18 cellular contexts compared by ENCODE assay signal in genomic region chr18:9539283-9539682, GRCh38.
A peak's percentile ranks its signal among the peaks of the same experiment; 100 is the strongest.
DNase-seq lines count a peak whose midpoint lies in the region; ATAC-seq and TF ChIP-seq lines count a peak whose summit lies in the region.
"Had no signal": no experiment of that assay in that cellular context is flagged by ENCODE, and none has a peak within 500 bp of the region (broad histone marks: within the 10 kb centered on the region; RNA-seq: fewer than 3 reads in every experiment).

No MANE protein-coding gene starts in this region.

- H3K9me3 Mint-ChIP-seq in activated T-helper 2 cell treated with anti-CD3 and anti-CD28 coated beads, Interferon-gamma antibody, Interleukin-2, Interleukin-4, amounts not matched to agents 10 μg/mL and 5 μg/mL and 100 μg/mL, durations not matched to agents 14 hours and 24 hours and 36 hours = no peaks in the 10 kb centered on the region
- H3K9me3 Mint-ChIP-seq: CD14-positive monocyte, endodermal cell, naive B cell had no signal

- no peak overlapping the region for H3K4me3 Mint-ChIP-seq in activated T-helper 2 cell treated with anti-CD3 and anti-CD28 coated beads, Interferon-gamma antibody, Interleukin-2, Interleukin-4, amounts not matched to agents 10 μg/mL and 5 μg/mL and 100 μg/mL, durations not matched to agents 14 hours and 24 hours and 36 hours (ENCODE audit: low read depth)
- H3K4me3 Mint-ChIP-seq: CD14-positive monocyte, endodermal cell, naive B cell had no signal

- H3K27ac ChIP-seq in RWPE1 = peak overlapping the region; percentile 79
- H3K27ac ChIP-seq: cardiac muscle cell had no signal

- TF ChIP-seq CTCF in RWPE1 (conservative IDR thresholded peaks at IDR 0.05; ENCODE audit: low read depth) = no peak
- TF ChIP-seq CTCF in epithelial cell of esophagus (IDR thresholded peaks at IDR 0.05; ENCODE audit: insufficient read depth, low read depth, low read length, missing control alignments) = no peak

- H3K27ac Mint-ChIP-seq in activated T-helper 2 cell treated with anti-CD3 and anti-CD28 coated beads, Interferon-gamma antibody, Interleukin-2, Interleukin-4, amounts not matched to agents 10 μg/mL and 5 μg/mL and 100 μg/mL, durations not matched to agents 14 hours and 24 hours and 36 hours = no peak overlapping the region
- H3K27ac Mint-ChIP-seq: endodermal cell had no signal

- no peaks in the 10 kb centered on the region for H3K27me3 Mint-ChIP-seq in activated T-helper 2 cell treated with anti-CD3 and anti-CD28 coated beads, Interferon-gamma antibody, Interleukin-2, Interleukin-4, amounts not matched to agents 10 μg/mL and 5 μg/mL and 100 μg/mL, durations not matched to agents 14 hours and 24 hours and 36 hours (ENCODE audit: low read depth)
- H3K27me3 Mint-ChIP-seq: naive B cell had no signal

- peak; percentile 46 for DNase-seq in GM03348 (ENCODE audit: low spot score)
- DNase-seq in RWPE1 (ENCODE audit: low spot score) = peak; percentile 89
- DNase-seq in epithelial cell of esophagus (ENCODE audit: low read depth) = peak; percentile 83
- DNase-seq in non-pigmented ciliary epithelial cell (ENCODE audit: low read depth) = peak; percentile 45
- DNase-seq in NCI-H1048 (lab: John Stamatoyannopoulos, UW) = no peak
- no peak for DNase-seq in activated T-helper 2 cell treated with anti-CD3 and anti-CD28 coated beads, Interferon-gamma antibody, Interleukin-2, Interleukin-4, amounts not matched to agents 10 μg/mL and 5 μg/mL and 100 μg/mL, durations not matched to agents 14 hours and 24 hours and 36 hours (ENCODE audit: low spot score)
- no peak for DNase-seq in DMS53 (lab: John Stamatoyannopoulos, UW)
- DNase-seq: activated CD8-positive, alpha-beta memory T cell treated with anti-CD3 and anti-CD28 coated beads for 24 hours; activated gamma-delta T cell; endodermal cell; left ventricle myocardium superior; naive B cell; SIG-M5; stimulated activated CD4-positive, alpha-beta T cell treated with anti-CD3 and anti-CD28 coated beads, Interleukin-1b, Interleukin-23, amount 100 ng/mL, for 48 hours; stimulated activated CD8-positive, alpha-beta memory T cell treated with anti-CD3 and anti-CD28 coated beads, Interleukin-4, amount 100 ng/mL, for 48 hours had no signal

- no peaks in the 10 kb centered on the region for H3K4me1 Mint-ChIP-seq in activated T-helper 2 cell treated with anti-CD3 and anti-CD28 coated beads, Interferon-gamma antibody, Interleukin-2, Interleukin-4, amounts not matched to agents 10 μg/mL and 5 μg/mL and 100 μg/mL, durations not matched to agents 14 hours and 24 hours and 36 hours (ENCODE audit: low read depth)
- H3K4me1 Mint-ChIP-seq: CD14-positive monocyte, endodermal cell had no signal

- no peak for ATAC-seq in HG03097 (IDR thresholded peaks at IDR 0.05; ENCODE audit: low FRiP score, unreplicated experiment)
- ATAC-seq: left ventricle myocardium superior had no signal

- H3K4me3 ChIP-seq in epithelial cell of esophagus (ENCODE audit: low read length) = no peak overlapping the region
- H3K4me3 ChIP-seq: cardiac muscle cell had no signal

- peaks cover 22% of the 10 kb centered on the region for H3K36me3 Mint-ChIP-seq in activated T-helper 2 cell treated with anti-CD3 and anti-CD28 coated beads, Interferon-gamma antibody, Interleukin-2, Interleukin-4, amounts not matched to agents 10 μg/mL and 5 μg/mL and 100 μg/mL, durations not matched to agents 14 hours and 24 hours and 36 hours (ENCODE audit: low read depth)

- intact Hi-C loops in activated T-helper 2 cell treated with anti-CD3 and anti-CD28 coated beads, Interferon-gamma antibody, Interleukin-2, Interleukin-4, amounts not matched to agents 10 μg/mL and 5 μg/mL and 100 μg/mL, durations not matched to agents 14 hours and 24 hours and 36 hours (cut with micrococcal nuclease) = no loop called here

- POLR2A ChIA-PET in RWPE1 (lab: Yijun Ruan, JAX; ENCODE audit: low non-redundant PET) = no interaction called here

- CTCF ChIA-PET in RWPE1 (lab: Yijun Ruan, JAX) = interaction anchor here (0.6 kb wide), 1 partner anchor 144 kb away, joined by 3 read pairs; no protein-coding TSS in a partner anchor

Comparison
In these comparisons a context has a peak if more than half of its experiments do, and no peak if none do; other contexts are left out.
1. DNase-seq: peak in GM03348 (single experiment), RWPE1 (single experiment), epithelial cell of esophagus (single experiment) and non-pigmented ciliary epithelial cell (single experiment); none in NCI-H1048 (single experiment), activated T-helper 2 cell treated with anti-CD3 and anti-CD28 coated beads, Interferon-gamma antibody, Interleukin-2, Interleukin-4, amounts not matched to agents 10 μg/mL and 5 μg/mL and 100 μg/mL, durations not matched to agents 14 hours and 24 hours and 36 hours (single experiment) and DMS53 (single experiment).